ENCODE assay signal across 16 cellular contexts in the genomic region with DNA sequence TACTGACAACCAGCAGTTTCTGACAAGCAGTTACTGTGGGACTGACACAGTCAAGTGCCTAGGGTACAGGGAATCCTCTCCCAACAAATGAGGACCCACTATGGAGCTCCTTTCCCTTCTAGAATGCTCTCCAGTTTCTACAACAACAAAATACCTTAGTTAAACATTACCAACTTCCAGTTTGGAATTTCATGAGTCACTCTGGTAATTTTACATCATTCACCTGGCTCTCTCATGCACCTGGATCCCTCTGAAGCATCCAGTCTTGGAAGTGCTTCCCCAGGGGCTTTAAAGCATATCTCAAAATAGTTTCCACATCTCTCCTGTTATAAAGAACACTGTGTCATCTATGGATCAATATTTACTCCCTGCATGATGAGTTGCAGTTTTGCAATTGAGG.
"Had no signal": no experiment of that assay in that cellular context is flagged by ENCODE, and none has a peak within 500 bp of the region (broad histone marks: within the 10 kb centered on the region; RNA-seq: fewer than 3 reads in every experiment).

No MANE protein-coding gene starts in this region.

- H3K27ac ChIP-seq: psoas muscle, right lobe of liver, suprapubic skin had no signal

- H3K36me3 ChIP-seq: right lobe of liver, suprapubic skin had no signal

- H3K27me3 ChIP-seq: right lobe of liver, suprapubic skin had no signal

- H3K9me3 ChIP-seq: psoas muscle, right lobe of liver, suprapubic skin had no signal

- H3K4me3 ChIP-seq: psoas muscle, right lobe of liver, suprapubic skin had no signal

- H3K27me3 Mint-ChIP-seq: activated naive CD8-positive, alpha-beta T cell treated with anti-CD3 and anti-CD28 coated beads for 36 hours; stimulated activated naive CD8-positive, alpha-beta T cell treated with anti-CD3 and anti-CD28 coated beads, Interleukin-15, Interleukin-2, amounts not matched to agents 100 ng/mL and 50 ng/mL, for 24 hours had no signal

- H3K4me1 Mint-ChIP-seq: activated naive CD8-positive, alpha-beta T cell treated with anti-CD3 and anti-CD28 coated beads for 36 hours; brain had no signal

- H3K27ac Mint-ChIP-seq: activated naive CD8-positive, alpha-beta T cell treated with anti-CD3 and anti-CD28 coated beads for 36 hours; activated T-helper 1 cell treated with anti-CD3 and anti-CD28 coated beads, Interleukin-12 subunit alpha, Interleukin-12 subunit beta, Interleukin-2, Interleukin-4 antibody, amounts not matched to agents 30 ng/mL and 10 ng/mL and 1 ng/mL, durations not matched to agents 14 hours and 24 hours and 36 hours; brain; stimulated activated naive CD8-positive, alpha-beta T cell treated with anti-CD3 and anti-CD28 coated beads, Interleukin-15, Interleukin-2, amounts not matched to agents 100 ng/mL and 50 ng/mL, for 24 hours; type B pancreatic cell had no signal

- H3K9me3 Mint-ChIP-seq: activated naive CD8-positive, alpha-beta T cell treated with anti-CD3 and anti-CD28 coated beads for 36 hours; activated T-helper 1 cell treated with anti-CD3 and anti-CD28 coated beads, Interleukin-12 subunit alpha, Interleukin-12 subunit beta, Interleukin-2, Interleukin-4 antibody, amounts not matched to agents 30 ng/mL and 10 ng/mL and 1 ng/mL, durations not matched to agents 14 hours and 24 hours and 36 hours; brain; stimulated activated naive CD8-positive, alpha-beta T cell treated with anti-CD3 and anti-CD28 coated beads, Interleukin-15, Interleukin-2, amounts not matched to agents 100 ng/mL and 50 ng/mL, for 24 hours; type B pancreatic cell had no signal

- ATAC-seq: activated CD4-positive, CD25-positive, alpha-beta regulatory T cell treated with anti-CD3 and anti-CD28 coated beads, Interleukin-2, amount 50 U/mL, for 24 hours; psoas muscle had no signal

- H3K4me1 ChIP-seq: psoas muscle, right lobe of liver, suprapubic skin had no signal

- H3K36me3 Mint-ChIP-seq: activated naive CD8-positive, alpha-beta T cell treated with anti-CD3 and anti-CD28 coated beads for 36 hours; brain; type B pancreatic cell had no signal

- DNase-seq: activated CD4-positive, alpha-beta T cell treated with anti-CD3 and anti-CD28 coated beads, Interleukin-2, amount 50 U/mL, for 1 hour; activated naive CD8-positive, alpha-beta T cell treated with anti-CD3 and anti-CD28 coated beads for 36 hours; amygdala; cortex of kidney; effector CD4-positive, alpha-beta T cell; foreskin fibroblast; head of caudate nucleus; nephron progenitor cell; psoas muscle; right lobe of liver had no signal

- H3K4me3 Mint-ChIP-seq: activated naive CD8-positive, alpha-beta T cell treated with anti-CD3 and anti-CD28 coated beads for 36 hours; activated T-helper 1 cell treated with anti-CD3 and anti-CD28 coated beads, Interleukin-12 subunit alpha, Interleukin-12 subunit beta, Interleukin-2, Interleukin-4 antibody, amounts not matched to agents 30 ng/mL and 10 ng/mL and 1 ng/mL, durations not matched to agents 14 hours and 24 hours and 36 hours; brain; nephron progenitor cell; stimulated activated naive CD8-positive, alpha-beta T cell treated with anti-CD3 and anti-CD28 coated beads, Interleukin-15, Interleukin-2, amounts not matched to agents 100 ng/mL and 50 ng/mL, for 24 hours; type B pancreatic cell had no signal
